ENCODE assay signal across 24 cellular contexts in the genomic region with DNA sequence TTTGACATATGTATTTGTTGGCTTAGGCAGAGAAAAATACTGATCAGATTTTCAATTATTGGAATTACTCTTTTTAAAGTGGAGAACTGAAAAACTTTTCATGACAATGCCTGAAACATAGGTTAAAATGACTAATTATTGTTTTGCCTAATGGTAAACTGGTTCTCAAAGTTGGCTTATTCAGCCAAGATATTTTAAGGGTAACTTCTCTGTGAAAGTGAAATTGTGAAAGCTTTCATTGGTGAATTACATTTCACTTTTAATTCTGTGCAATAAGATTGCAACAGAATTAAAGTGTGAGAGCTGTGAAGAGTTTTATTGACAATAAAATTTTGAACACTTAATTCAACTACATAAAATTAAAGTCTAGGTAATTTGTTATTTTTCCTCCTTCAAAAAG. TPM values are rescaled to one million over a fixed set of nuclear protein-coding genes. Genes with fewer than 3 reads are reported as not detected.
A peak's percentile ranks its signal among the peaks of the same experiment; 100 is the strongest.
DNase-seq lines count a peak whose midpoint lies in the region; ATAC-seq, FAIRE-seq and TF ChIP-seq lines count a peak whose summit lies in the region.
"Had no signal": no experiment of that assay in that cellular context is flagged by ENCODE, and none has a peak within 500 bp of the region (broad histone marks: within the 10 kb centered on the region; RNA-seq: fewer than 3 reads in every experiment).

No MANE protein-coding gene starts in this region.

- H2BK5ac ChIP-seq in mesenchymal stem cell (ENCODE audit: low read depth, low read length, poor library complexity, severe bottlenecking) = no peak overlapping the region

- TF ChIP-seq CTCF in D721Med (IDR thresholded peaks at IDR 0.05; ENCODE audit: insufficient read depth, missing control alignments) = no peak

- H3K9me3 ChIP-seq in mesenchymal stem cell (ENCODE audit: control insufficient read depth, low read length) = no peaks in the 10 kb centered on the region
- H3K9me3 ChIP-seq: A549, Caco-2 had no signal

- H3K18ac ChIP-seq in mesenchymal stem cell (ENCODE audit: low read depth in 1 of 2, low read length in 2 of 2) = no peak overlapping the region

- H2AK5ac ChIP-seq in mesenchymal stem cell (ENCODE audit: low read length, severe bottlenecking) = no peak overlapping the region

- no peak overlapping the region for H3K14ac ChIP-seq in mesenchymal stem cell (ENCODE audit: low read length in 2 of 2)

- H3K27me3 ChIP-seq in mesenchymal stem cell (ENCODE audit: control insufficient read depth in 1 of 2, insufficient read depth in 1 of 2, low read length in 2 of 2) = no peaks in the 10 kb centered on the region
- H3K27me3 ChIP-seq: BLaER1 treated with 17β-estradiol and CSF1 and Interleukin-3, amounts not matched to agents 10 nM and 100 nM had no signal

- no peaks in the 10 kb centered on the region for H3K79me1 ChIP-seq in mesenchymal stem cell (replicated peaks; ENCODE audit: low read length, poor library complexity, severe bottlenecking)

- ATAC-seq in GM18511 (IDR thresholded peaks at IDR 0.05; ENCODE audit: unreplicated experiment) = peak; percentile 56
- ATAC-seq: A549; CD8-positive, alpha-beta T cell; GM12878 had no signal

- no peak overlapping the region for H2AFZ ChIP-seq in mesenchymal stem cell (ENCODE audit: low read depth, low read length)

- H2BK12ac ChIP-seq in mesenchymal stem cell (ENCODE audit: low read length in 2 of 2) = no peak overlapping the region

- no peak overlapping the region for H3K4me2 ChIP-seq in mesenchymal stem cell (ENCODE audit: low read length, poor library complexity, severe bottlenecking)
- H3K4me2 ChIP-seq: A549; BLaER1 treated with 17β-estradiol and CSF1 and Interleukin-3, amounts not matched to agents 10 nM and 100 nM had no signal

- H2BK120ac ChIP-seq in mesenchymal stem cell (ENCODE audit: low read depth, low read length) = no peak overlapping the region

- no peak overlapping the region for H3K27ac ChIP-seq in mesenchymal stem cell (ENCODE audit: low read length, poor library complexity, severe bottlenecking)
- H3K27ac ChIP-seq: A549; BLaER1 treated with 17β-estradiol and CSF1 and Interleukin-3, amounts not matched to agents 10 nM and 100 nM; C4-2B had no signal

- peak; percentile 48 for FAIRE-seq in D721Med (lab: Jason Lieb, UNC)
- FAIRE-seq: A549, GM12878, GM12892, GM18507, GM19239 had no signal

- no peaks in the 10 kb centered on the region for H3K4me1 ChIP-seq in mesenchymal stem cell (ENCODE audit: control insufficient read depth, insufficient read depth, low read depth, low read length)
- H3K4me1 ChIP-seq: A549; BLaER1 treated with 17β-estradiol and CSF1 and Interleukin-3, amounts not matched to agents 10 nM and 100 nM; Caco-2 had no signal

- H4K8ac ChIP-seq in mesenchymal stem cell (ENCODE audit: low read length) = no peak overlapping the region

- H4K91ac ChIP-seq in mesenchymal stem cell (ENCODE audit: low read length) = no peak overlapping the region

- H3K23ac ChIP-seq in mesenchymal stem cell (ENCODE audit: low read length in 2 of 2) = no peak overlapping the region

- DNase-seq in D721Med (ENCODE audit: insufficient read length, low spot score) = no peak
- DNase-seq in MV-4-11 (lab: John Stamatoyannopoulos, UW) = peak; percentile 20
- DNase-seq in 8988T = no peak
- DNase-seq in mesenchymal stem cell = no peak
- DNase-seq: AML-193; Caco-2; Calu3; CD4-positive, alpha-beta T cell; CD8-positive, alpha-beta T cell; DMS 273 treated with DMSO at 0.1 percent for 48 hours; DMS153; DMS53; DMS79; DND-41; EL; GDM1 had no signal

- H3K4ac ChIP-seq in mesenchymal stem cell (ENCODE audit: low read depth in 1 of 2, low read length in 2 of 2) = no peak overlapping the region

- no peak overlapping the region for H3K9ac ChIP-seq in mesenchymal stem cell (ENCODE audit: low read length)
- H3K9ac ChIP-seq: BLaER1 treated with 17β-estradiol and CSF1 and Interleukin-3, amounts not matched to agents 10 nM and 100 nM had no signal

- H3K4me3 ChIP-seq in mesenchymal stem cell (ENCODE audit: insufficient read depth in 1 of 2, low read depth in 1 of 2, low read length in 2 of 2) = no peak overlapping the region
- H3K4me3 ChIP-seq: A549; BLaER1 treated with 17β-estradiol and CSF1 and Interleukin-3, amounts not matched to agents 10 nM and 100 nM; GM12878 had no signal

- H2BK15ac ChIP-seq in mesenchymal stem cell (ENCODE audit: low read depth, poor library complexity, severe bottlenecking) = no peak overlapping the region

- H3K36me3 ChIP-seq in mesenchymal stem cell (ENCODE audit: control insufficient read depth in 1 of 2, insufficient read depth in 2 of 2, low read depth in 1 of 2, low read length in 2 of 2) = no peaks in the 10 kb centered on the region
- H3K36me3 ChIP-seq: BLaER1 treated with 17β-estradiol and CSF1 and Interleukin-3, amounts not matched to agents 10 nM and 100 nM had no signal

RNA-seq across cellular contexts. Expression of a gene that starts 24.5 kb away (rescaled TPM):
- polyA plus RNA-seq in mesenchymal stem cell (2013, experiment 1 of 2) = 1.9 TPM
- 1.9 TPM for polyA plus RNA-seq in mesenchymal stem cell (2013, experiment 2 of 2)
